29 cellular contexts compared by ENCODE assay signal in the genomic region with DNA sequence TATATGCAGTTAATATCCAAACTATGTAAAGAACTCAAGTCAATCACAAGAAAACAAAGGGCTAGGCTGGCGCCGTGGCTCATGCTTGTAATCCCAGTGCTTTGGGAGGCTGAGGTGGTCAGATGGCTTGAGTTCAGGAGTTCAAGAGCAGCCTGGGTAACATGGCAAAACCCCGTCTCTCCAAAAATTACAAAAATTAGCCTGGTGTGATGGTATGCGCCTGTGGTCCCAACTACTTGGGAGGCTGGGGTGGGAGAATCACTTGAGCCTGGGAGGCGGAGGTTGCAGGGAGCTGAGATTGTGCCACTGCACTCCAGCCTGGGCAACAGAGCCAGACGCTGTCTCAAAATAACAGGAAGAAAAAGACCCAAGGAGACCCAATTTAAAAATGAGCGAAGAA.
"Had no signal": no experiment of that assay in that cellular context is flagged by ENCODE, and none has a peak within 500 bp of the region (broad histone marks: within the 10 kb centered on the region; RNA-seq: fewer than 3 reads in every experiment).

No MANE protein-coding gene starts in this region.

- ATAC-seq: natural killer cell treated with Interleukin-12 subunit alpha and Interleukin-12 subunit beta and Interleukin-15 and Interleukin-18, amount 100 ng/mL, for 72 hours; psoas muscle; right cardiac atrium; right lobe of liver; stimulated activated effector memory CD8-positive, alpha-beta T cell treated with anti-CD3 and anti-CD28 coated beads, Interleukin-12 subunit alpha, Interleukin-12 subunit beta, amount 100 ng/mL, for 72 hours; stimulated activated naive B cell treated with anti-CD40 and anti-IgM and Interleukin-4, amounts not matched to agents 10 μg/mL and 1 μg/mL and 100 μg/mL, for 72 hours had no signal

- H3K27ac ChIP-seq: neutrophil, ovary, parathyroid adenoma, psoas muscle, right lobe of liver, sigmoid colon, stomach, thoracic aorta, thyroid gland, tibial nerve, upper lobe of left lung, vagina had no signal

- H3K27ac Mint-ChIP-seq: natural killer cell treated with Interleukin-12 subunit alpha and Interleukin-12 subunit beta and Interleukin-15 and Interleukin-18, amount 100 ng/mL, for 72 hours; nephron progenitor cell; progenitor cell of endocrine pancreas; stimulated activated effector memory CD8-positive, alpha-beta T cell treated with anti-CD3 and anti-CD28 coated beads, Interleukin-12 subunit alpha, Interleukin-12 subunit beta, amount 100 ng/mL, for 72 hours; stimulated activated naive B cell treated with anti-CD40 and anti-IgM and Interleukin-4, amounts not matched to agents 10 μg/mL and 1 μg/mL and 100 μg/mL, for 72 hours; stimulated activated naive CD8-positive, alpha-beta T cell treated with anti-CD3 and anti-CD28 coated beads, Interleukin-15, Interleukin-2, amounts not matched to agents 100 ng/mL and 50 ng/mL, for 24 hours had no signal

- H3K4me3 ChIP-seq: ovary, psoas muscle, right lobe of liver, sigmoid colon, stomach, thoracic aorta, thyroid gland, tibial nerve, upper lobe of left lung, vagina had no signal

- H3K79me2 ChIP-seq: parathyroid adenoma had no signal

- FAIRE-seq: small intestine, urothelium cell line had no signal

- H2AFZ ChIP-seq: parathyroid adenoma had no signal

- DNase-seq: nephron progenitor cell; nucleus accumbens; ovary; psoas muscle; right cardiac atrium; right lobe of liver; sigmoid colon; small intestine; stimulated activated CD4-positive, alpha-beta T cell treated with anti-CD3 and anti-CD28 coated beads, Interleukin-15, amount 100 ng/mL, for 24 hours; stimulated activated CD4-positive, alpha-beta T cell treated with anti-CD3 and anti-CD28 coated beads, Interleukin-2, amount 100 ng/mL, for 24 hours; stimulated activated CD4-positive, alpha-beta T cell treated with anti-CD3 and anti-CD28 coated beads, Interleukin-2, amount 100 ng/mL, for 48 hours; stimulated activated CD4-positive, alpha-beta T cell treated with anti-CD3 and anti-CD28 coated beads, Interleukin-4, amount 100 ng/mL, for 24 hours; stimulated activated naive B cell treated with anti-CD40 and anti-IgM and Interleukin-4, amounts not matched to agents 10 μg/mL and 1 μg/mL and 100 μg/mL, for 72 hours; stimulated activated naive CD4-positive, alpha-beta T cell treated with Interleukin-2 at 50 U/mL for 16 hours; stomach; thyroid gland; trophoblast cell; upper lobe of left lung had no signal

- H3K36me3 Mint-ChIP-seq: stimulated activated effector memory CD8-positive, alpha-beta T cell treated with anti-CD3 and anti-CD28 coated beads, Interleukin-12 subunit alpha, Interleukin-12 subunit beta, amount 100 ng/mL, for 72 hours; stimulated activated naive B cell treated with anti-CD40 and anti-IgM and Interleukin-4, amounts not matched to agents 10 μg/mL and 1 μg/mL and 100 μg/mL, for 72 hours had no signal

- H3K9me3 ChIP-seq: neutrophil, psoas muscle, right lobe of liver, sigmoid colon, thyroid gland, vagina had no signal

- H3K36me3 ChIP-seq: neutrophil, ovary, right lobe of liver, sigmoid colon, stomach, thoracic aorta, thyroid gland, tibial nerve, upper lobe of left lung, vagina had no signal

- H3K4me3 Mint-ChIP-seq: natural killer cell treated with Interleukin-12 subunit alpha and Interleukin-12 subunit beta and Interleukin-15 and Interleukin-18, amount 100 ng/mL, for 72 hours; nephron progenitor cell; neural crest cell; stimulated activated effector memory CD8-positive, alpha-beta T cell treated with anti-CD3 and anti-CD28 coated beads, Interleukin-12 subunit alpha, Interleukin-12 subunit beta, amount 100 ng/mL, for 72 hours; stimulated activated naive B cell treated with anti-CD40 and anti-IgM and Interleukin-4, amounts not matched to agents 10 μg/mL and 1 μg/mL and 100 μg/mL, for 72 hours; stimulated activated naive CD8-positive, alpha-beta T cell treated with anti-CD3 and anti-CD28 coated beads, Interleukin-15, Interleukin-2, amounts not matched to agents 100 ng/mL and 50 ng/mL, for 24 hours had no signal

- H3K4me1 Mint-ChIP-seq: stimulated activated effector memory CD8-positive, alpha-beta T cell treated with anti-CD3 and anti-CD28 coated beads, Interleukin-12 subunit alpha, Interleukin-12 subunit beta, amount 100 ng/mL, for 72 hours had no signal

- H3K9ac ChIP-seq: parathyroid adenoma had no signal

- H3K4me1 ChIP-seq: parathyroid adenoma, psoas muscle, right lobe of liver, sigmoid colon, stomach, thyroid gland, upper lobe of left lung, vagina had no signal

- H3K27me3 ChIP-seq: neutrophil, ovary, right lobe of liver, thyroid gland, tibial nerve, upper lobe of left lung, vagina had no signal
